In genomic region chr15:83955806-83956265, GRCh38 we compare ENCODE assay signal across 1 cellular context.
TF ChIP-seq lines count a peak whose summit lies in the region.

No MANE protein-coding gene starts in this region.

TF ChIP-seq in GM23338, 12 proteins besides CTCF, POLR2A, EP300 and RAD21 (continued from another document):
- TF ChIP-seq ETS1 (IDR thresholded peaks at IDR 0.05) (no peak), REST (IDR thresholded peaks at IDR 0.05; ENCODE audit: unreplicated experiment) (no peak), STAT1 (IDR thresholded peaks at IDR 0.05; ENCODE audit: unreplicated experiment) (no peak), ZNF331 (CRISPR knock-in tag; IDR thresholded peaks at IDR 0.05; ENCODE audit: low read depth) (no peak), NANOG (IDR thresholded peaks at IDR 0.05; ENCODE audit: borderline replicate concordance) (no peak), EZH2 (IDR thresholded peaks at IDR 0.05; ENCODE audit: low read depth, unreplicated experiment) (no peak), POLR2AphosphoS5 (IDR thresholded peaks at IDR 0.05; ENCODE audit: low read depth) (no peak), CREB1 (CRISPR knock-in tag; IDR thresholded peaks at IDR 0.05; ENCODE audit: low read depth) (no peak)
TF ChIP-seq in GM23338: peak in this region for 0.
